In the genomic region with DNA sequence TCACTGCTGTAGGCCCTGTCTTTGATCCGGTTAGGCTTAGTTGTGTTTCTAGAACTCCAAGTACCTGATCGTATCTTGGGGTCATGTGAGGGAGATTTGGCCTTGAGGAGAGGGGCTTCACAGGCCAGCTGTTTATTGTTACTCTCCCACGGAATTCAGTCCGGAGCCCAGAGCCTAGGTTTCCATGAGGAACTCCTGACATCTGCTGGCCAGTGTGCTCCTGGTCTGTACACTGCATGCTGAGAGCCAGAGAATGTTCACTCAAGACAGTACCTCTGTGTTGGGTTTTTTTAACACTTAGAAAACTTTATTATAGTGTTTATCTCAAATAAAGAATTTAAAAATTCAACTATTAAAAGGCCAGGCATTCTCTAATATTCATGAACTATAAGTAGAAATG, we compare ENCODE assay signal across 8 cellular contexts.
A peak's percentile ranks its signal among the peaks of the same experiment; 100 is the strongest.
DNase-seq lines count a peak whose midpoint lies in the region; ATAC-seq lines count a peak whose summit lies in the region.

No MANE protein-coding gene starts in this region.

- peak; percentile 58 for DNase-seq in AG08395 (ENCODE audit: low spot score)
- peak; percentile 21 for DNase-seq in MV-4-11 (lab: John Stamatoyannopoulos, UW)
- peak in 44 of 61 donors; percentile 1 to 47 (median 15) for DNase-seq in caudate nucleus (lab: John Stamatoyannopoulos, UW)
- DNase-seq in medulla oblongata (ENCODE audit: extremely low spot score), result peak; percentile 83
- no peak for DNase-seq in stimulated activated naive CD4-positive, alpha-beta T cell (lab: John Stamatoyannopoulos, UW)
- no peak for DNase-seq in activated effector memory CD4-positive, alpha-beta T cell treated with anti-CD3 and anti-CD28 coated beads, Interleukin-2, amount 50 U/mL, for 16 hours
- no peak for DNase-seq in stimulated activated CD4-positive, alpha-beta T cell treated with anti-CD3 and anti-CD28 coated beads, Interleukin-2, amount 100 ng/mL, for 48 hours

- no peak for ATAC-seq in HG03439 (IDR thresholded peaks at IDR 0.05; ENCODE audit: unreplicated experiment)

- no peak overlapping the region for H3K27ac ChIP-seq in caudate nucleus (ENCODE audit: low read depth, low read length)

Comparison
In these comparisons a context has a peak if more than half of its experiments do, and no peak if none do; other contexts are left out.
1. DNase-seq: peak in AG08395 (single experiment), MV-4-11 (single experiment), caudate nucleus (44 of 61) and medulla oblongata (single experiment); none in stimulated activated naive CD4-positive, alpha-beta T cell (0 of 6), activated effector memory CD4-positive, alpha-beta T cell treated with anti-CD3 and anti-CD28 coated beads, Interleukin-2, amount 50 U/mL, for 16 hours (single experiment) and stimulated activated CD4-positive, alpha-beta T cell treated with anti-CD3 and anti-CD28 coated beads, Interleukin-2, amount 100 ng/mL, for 48 hours (0 of 2).